ENCODE assay signal across 8 cellular contexts in genomic region chr13:73058432-73058740, GRCh38. TPM values are rescaled to one million over a fixed set of nuclear protein-coding genes. Genes with fewer than 3 reads are reported as not detected.
DNase-seq lines count a peak whose midpoint lies in the region; ATAC-seq and TF ChIP-seq lines count a peak whose summit lies in the region.

No MANE protein-coding gene starts in this region.

- TF ChIP-seq CTCF in LNCaP clone FGC (IDR thresholded peaks at IDR 0.05; ENCODE audit: control insufficient read depth, extremely low read depth, insufficient read depth) (no peak), epithelial cell of proximal tubule (conservative IDR thresholded peaks at IDR 0.05; ENCODE audit: low read depth, low read length) (no peak)

- DNase-seq in LNCaP clone FGC (ENCODE audit: low read depth) (no peak), epithelial cell of proximal tubule (ENCODE audit: low read depth) (peak; percentile 69), skeletal muscle cell (ENCODE audit: low read depth) (no peak), NCI-H1092 (lab: John Stamatoyannopoulos, UW) (no peak), NCI-H226 (no peak)
- no peak for DNase-seq in stimulated activated CD4-positive, alpha-beta T cell treated with anti-CD3 and anti-CD28 coated beads, Interleukin-2, amount 100 ng/mL, for 48 hours

- peak; percentile 24 for ATAC-seq in GM21528 (IDR thresholded peaks at IDR 0.05; ENCODE audit: low FRiP score, unreplicated experiment)

- H3K4me1 ChIP-seq in ES-I3 (ENCODE audit: insufficient read depth, low read length) = peaks cover 36% of the 10 kb centered on the region

- H3K36me3 ChIP-seq in ES-I3 (ENCODE audit: insufficient read depth, low read length) = peaks cover 5% of the 10 kb centered on the region

- H3K9ac ChIP-seq in ES-I3 (ENCODE audit: low read depth, low read length) = peak overlapping the region; percentile 86

- no peaks in the 10 kb centered on the region for H3K9me3 ChIP-seq in ES-I3 (ENCODE audit: control insufficient read depth, insufficient read depth, low read length)

- peak overlapping the region; percentile 35 for H3K4me3 ChIP-seq in LNCaP clone FGC (ENCODE audit: low read depth, low read length)
- peak overlapping the region; percentile 82 for H3K4me3 ChIP-seq in epithelial cell of proximal tubule (ENCODE audit: low read depth, low read length)
- H3K4me3 ChIP-seq in skeletal muscle cell (ENCODE audit: low read depth, low read length) = peak overlapping the region; percentile 70

RNA-seq across cellular contexts. Expression of gene KLF5, which starts 0.4 kb away (rescaled TPM):
- total RNA-seq in epithelial cell of proximal tubule = 19.3 and 26.6 TPM in 2 replicates
